ENCODE assay signal across 11 cellular contexts in genomic region chr17:7552621-7553051, GRCh38. TPM values are rescaled to one million over a fixed set of nuclear protein-coding genes. Genes with fewer than 3 reads are reported as not detected.
DNase-seq lines count a peak whose midpoint lies in the region; ATAC-seq, FAIRE-seq and TF ChIP-seq lines count a peak whose summit lies in the region.
"Had no signal": no experiment of that assay in that cellular context is flagged by ENCODE, and none has a peak within 500 bp of the region (broad histone marks: within the 10 kb centered on the region; RNA-seq: fewer than 3 reads in every experiment).

No MANE protein-coding gene starts in this region.

- intact Hi-C loops in GM12878 (cut with micrococcal nuclease; ENCODE audit: unreplicated experiment): no loop called here
- intact Hi-C loops in breast epithelium (cut with DNase I; ENCODE audit: low total_unique reads): no loop called here

- BruUV-seq in GM12878 (replicated peaks; lab: Mats Ljungman, UMichigan): no TSS peak

- H3K27ac ChIP-seq in GM12878 (ENCODE audit: control insufficient read depth, insufficient read depth) (no peak overlapping the region; the same call in 1 of the 2 replicates), breast epithelium (no peak overlapping the region)

- no peak for TF ChIP-seq RAD21 in GM12878 (IDR thresholded peaks at IDR 0.05; ENCODE audit: insufficient read depth, low read depth, low read length)

- DNase-seq in Ammon's horn (ENCODE audit: low spot score) (peak; percentile 62), GM12878 (ENCODE audit: low read depth, low spot score) (peak; percentile 95), activated gamma-delta T cell treated with Interleukin-2 at 50 U/mL for 16 hours (no peak), NCI-H2171 treated with DMSO at 0.1 percent for 48 hours (lab: John Stamatoyannopoulos, UW) (no peak), breast epithelium (ENCODE audit: low spot score in 2 of 2) (no peak), NCI-H1694 (lab: John Stamatoyannopoulos, UW) (no peak)
- peak; percentile 67 for DNase-seq in Jurkat, Clone E6-1 (ENCODE audit: low read depth, low spot score)
- DNase-seq: IMR-90, pancreas had no signal

- peak overlapping the region; percentile 7; the same call in 1 of the 2 replicates for H3K9ac ChIP-seq in GM12878 (ENCODE audit: control insufficient read depth, insufficient read depth, low read length)

- SMC1A ChIA-PET in GM12878 (lab: Charles Lee; ENCODE audit: uncharacterized antibody, unreplicated experiment): interaction anchor here (0.9 to 2.2 kb wide), 6 partner anchors 8 to 598 kb away, joined by 3 to 10 read pairs (median 4); partner anchors contain the start of gene SENP3

- H4K20me1 ChIP-seq in GM12878 (ENCODE audit: control insufficient read depth, insufficient read depth): no peaks in the 10 kb centered on the region

- CTCF ChIA-PET in GM12878 (lab: Yijun Ruan, JAX): interaction anchor here (0.6 to 2.5 kb wide), 11 partner anchors 8 to 201 kb away, joined by 3 to 20 read pairs (median 3); partner anchors contain the start of genes FXR2, SENP3 and TP53

- TF ChIP-seq POLR2A in GM12878 (IDR thresholded peaks at IDR 0.05; ENCODE audit: low read depth, low read length): no peak
- TF ChIP-seq POLR2A in breast epithelium (IDR thresholded peaks at IDR 0.05): no peak

- 0 out of 4 replicates have a peak, but pooled peaks of 1 of the 2 experiments have one; percentile 7 for TF ChIP-seq EP300 in GM12878 (IDR thresholded peaks at IDR 0.05; ENCODE audit: borderline replicate concordance in 1 of 2, control insufficient read depth in 1 of 2, low read depth in 2 of 2, low read length in 2 of 2)

- RAD21 ChIA-PET in GM12878 (lab: Charles Lee; ENCODE audit: unreplicated experiment): interaction anchor here (0.7 to 1.8 kb wide), 7 partner anchors 8 to 135 kb away, joined by 3 to 7 read pairs (median 5); partner anchors contain the start of gene TP53

- H3K4me3 ChIP-seq in Jurkat, Clone E6-1 (ENCODE audit: low read length): no peak overlapping the region
- H3K4me3 ChIP-seq in GM12878: 0 out of 2 replicates have a peak overlapping the region, but pooled peaks have one; percentile 31
- no peak overlapping the region for H3K4me3 ChIP-seq in breast epithelium
- H3K4me3 ChIP-seq: pancreas had no signal

- peak overlapping the region; percentile 45 for H3K4me2 ChIP-seq in GM12878 (ENCODE audit: control insufficient read depth, insufficient read depth)

- no peaks in the 10 kb centered on the region for H3K79me2 ChIP-seq in GM12878 (ENCODE audit: control insufficient read depth, insufficient read depth, low read length)

- H3K27me3 ChIP-seq in GM12878 (replicated peaks in 1 of 2; ENCODE audit: control insufficient read depth in 2 of 2, insufficient read depth in 2 of 2, low read length in 1 of 2) (no peaks in the 10 kb centered on the region; a peak in 1 of 4 replicates), breast epithelium (no peaks in the 10 kb centered on the region)
- H3K27me3 ChIP-seq: pancreas had no signal

- TF ChIP-seq CTCF in GM12878 (IDR thresholded peaks at IDR 0.05 in 2 of 3, conservative IDR thresholded peaks at IDR 0.05 in 1 of 3; ENCODE audit: control insufficient read depth in 2 of 3, extremely low read depth in 1 of 3, insufficient read depth in 1 of 3, low read depth in 3 of 3, low read length in 3 of 3) (no peak), breast epithelium (IDR thresholded peaks at IDR 0.05) (no peak)

- ATAC-seq in GM19023 (IDR thresholded peaks at IDR 0.05; ENCODE audit: unreplicated experiment): peak; percentile 62
- peak; percentile 91 for ATAC-seq in GM12878

- POLR2A ChIA-PET in GM12878 (lab: Charles Lee): interaction anchor here (0.5 to 1.5 kb wide), 12 partner anchors 7 to 374 kb away, joined by 3 to 6 read pairs (median 3); partner anchors contain the start of genes ACADVL, DLG4, SENP3 and TMEM256

- H3K36me3 ChIP-seq in GM12878 (ENCODE audit: control insufficient read depth in 2 of 2, insufficient read depth in 2 of 2, low read length in 1 of 2): no peaks in the 10 kb centered on the region
- H3K36me3 ChIP-seq in breast epithelium: no peaks in the 10 kb centered on the region
- H3K36me3 ChIP-seq: pancreas had no signal

- H3K9me3 ChIP-seq in GM12878 (replicated peaks; ENCODE audit: control insufficient read depth, insufficient read depth, low read length) (no peaks in the 10 kb centered on the region), breast epithelium (no peaks in the 10 kb centered on the region)
- H3K9me3 ChIP-seq: pancreas had no signal

- in situ Hi-C loops in GM12878 (cut with MboI): loop anchor here (25.0 kb wide), 1 partner anchor 515 kb away; the partner anchor contains the start of genes SLC16A11 and SLC16A13

- peaks cover 31% of the 10 kb centered on the region for H3K4me1 ChIP-seq in GM12878 (ENCODE audit: control insufficient read depth, insufficient read depth, low read length)
- peaks cover 8 to 12% of the 10 kb centered on the region in 2 donors for H3K4me1 ChIP-seq in breast epithelium

- no peak overlapping the region for H2AFZ ChIP-seq in GM12878 (ENCODE audit: control insufficient read depth, low read depth, low read length)

- peak; percentile 95 for FAIRE-seq in GM12878 (lab: Jason Lieb, UNC)
- FAIRE-seq: endothelial cell of umbilical vein, pancreas had no signal

- WGBS in GM12878 (ENCODE audit: insufficient coverage, insufficient replicate concordance, low lambda C conversion rate, missing lambda C conversion rate): 2% methylated on average over 6 of the region's 6 CpGs

RNA-seq across cellular contexts. Expression of gene TNFSF12, which starts 3.8 kb away (rescaled TPM):
- polyA plus RNA-seq in Jurkat, Clone E6-1 (2012; ENCODE audit: insufficient read depth, insufficient read length): 3.2 TPM
- total RNA-seq in GM12878 (2013; cell fraction: nucleolus; rRNA removed): 1.0 TPM in 2 replicates
- total RNA-seq in GM12878 (2014; rRNA removed) (4.3 and 5.8 TPM in 2 replicates), GM12878 (2014; rRNA removed; fragmentation: Illumina TruSeq; extraction: Trizol) (2.9 and 3.2 TPM in 2 replicates), GM12878 (2021) (6.7 and 7.0 TPM in 2 replicates), breast epithelium (10 to 100 TPM; 39.3 to 65.3 (median 41.1) TPM)
- 3.0 TPM for polyA plus RNA-seq in GM12878 (2011; ENCODE audit: low read depth)
- polyA plus RNA-seq in GM12878 (2011; rRNA removed) (1.3 and 2.5 TPM in 2 replicates), GM12878 (2014; fragmentation: Illumina TruSeq; extraction: Trizol) (1.1 and 2.6 TPM in 2 replicates), GM12878 (2014; fragmentation: Nextera tagmentation; extraction: Ambion mirVana) (under 1 TPM; 0.32 to 0.53 TPM), GM12878 (2014; rRNA removed) (5.0 and 5.1 TPM in 2 replicates), GM12878 (2016; fragmentation: Nextera tagmentation; extraction: Ambion mirVana) (1 to 10 TPM; 1.2 to 1.6 TPM)
- 3.5 and 4.0 TPM in 2 replicates for polyA plus RNA-seq in GM12878 (2011; cell fraction: cytosol; rRNA removed)
- 1.2 and 1.8 TPM in 2 replicates for polyA plus RNA-seq in GM12878 (2011; cell fraction: nucleus; rRNA removed)
- polyA plus RNA-seq in GM12878 (2012): 4.3 and 7.2 TPM in 2 replicates
- polyA minus RNA-seq in GM12878 (2011; rRNA and poly(A)+ RNA removed): 0.62 and 2.3 TPM in 2 replicates
- 0.94 TPM in 1 of 2 replicates, not detected in the other for polyA minus RNA-seq in GM12878 (2011; cell fraction: cytosol; rRNA and poly(A)+ RNA removed)
- not detected in 2 replicates for polyA minus RNA-seq in GM12878 (2011; cell fraction: nucleus; rRNA and poly(A)+ RNA removed)

RNA-seq across cellular contexts. Expression of gene TNFSF13, which starts 5.9 kb away (rescaled TPM):
- polyA plus RNA-seq in Jurkat, Clone E6-1 (2012; ENCODE audit: insufficient read depth, insufficient read length): 2.0 TPM
- total RNA-seq in GM12878 (2013; cell fraction: nucleolus; rRNA removed): 13.9 and 18.6 TPM in 2 replicates
- total RNA-seq in GM12878 (2014; rRNA removed): 7.6 and 9.3 TPM in 2 replicates
- total RNA-seq in GM12878 (2014; rRNA removed; fragmentation: Illumina TruSeq; extraction: Trizol): 6.0 and 6.1 TPM in 2 replicates
- 14.5 and 14.6 TPM in 2 replicates for total RNA-seq in GM12878 (2021)
- polyA plus RNA-seq in GM12878 (2011; ENCODE audit: low read depth): 7.1 TPM
- 10.0 and 11.3 TPM in 2 replicates for polyA plus RNA-seq in GM12878 (2011; rRNA removed)
- polyA plus RNA-seq in GM12878 (2011; cell fraction: cytosol; rRNA removed): 9.6 and 11.2 TPM in 2 replicates
- 39.8 and 46.6 TPM in 2 replicates for polyA plus RNA-seq in GM12878 (2011; cell fraction: nucleus; rRNA removed)
- polyA plus RNA-seq in GM12878 (2012): 7.7 and 8.9 TPM in 2 replicates
- 10.0 and 10.8 TPM in 2 replicates for polyA plus RNA-seq in GM12878 (2014; fragmentation: Illumina TruSeq; extraction: Trizol)
- under 1 TPM; 0.56 to 0.84 TPM for polyA plus RNA-seq in GM12878 (2014; fragmentation: Nextera tagmentation; extraction: Ambion mirVana)
- 10.7 and 12.1 TPM in 2 replicates for polyA plus RNA-seq in GM12878 (2014; rRNA removed)
- 10 to 100 TPM in 1 of 2 experiments, 1 to 10 TPM in 1; 9.4 to 10.2 TPM for polyA plus RNA-seq in GM12878 (2016; fragmentation: Nextera tagmentation; extraction: Ambion mirVana)
- 5.6 and 6.7 TPM in 2 replicates for polyA minus RNA-seq in GM12878 (2011; rRNA and poly(A)+ RNA removed)
- polyA minus RNA-seq in GM12878 (2011; cell fraction: cytosol; rRNA and poly(A)+ RNA removed): 2.2 and 4.0 TPM in 2 replicates
- 10.5 and 14.1 TPM in 2 replicates for polyA minus RNA-seq in GM12878 (2011; cell fraction: nucleus; rRNA and poly(A)+ RNA removed)
- total RNA-seq in breast epithelium: 10 to 100 TPM; 25.2 to 36.7 (median 33.6) TPM
- total RNA-seq: IMR-90 had no signal

RNA-seq across cellular contexts. Expression of gene SENP3, which starts 9.1 kb away (rescaled TPM):
- 127 TPM for polyA plus RNA-seq in Jurkat, Clone E6-1 (2012; ENCODE audit: insufficient read depth, insufficient read length)
- 41.1 and 48.2 TPM in 2 replicates for total RNA-seq in GM12878 (2013; cell fraction: nucleolus; rRNA removed)
- total RNA-seq in GM12878 (2014; rRNA removed) (88.4 and 88.8 TPM in 2 replicates), GM12878 (2014; rRNA removed; fragmentation: Illumina TruSeq; extraction: Trizol) (77.5 and 78.4 TPM in 2 replicates), GM12878 (2021) (67.0 and 72.8 TPM in 2 replicates), breast epithelium (10 to 100 TPM; 59.5 to 65.2 (median 62.3) TPM)
- polyA plus RNA-seq in GM12878 (2011; ENCODE audit: low read depth): 52.4 TPM
- polyA plus RNA-seq in GM12878 (2011; rRNA removed) (74.0 and 99.9 TPM in 2 replicates), GM12878 (2014; fragmentation: Illumina TruSeq; extraction: Trizol) (113 and 134 TPM in 2 replicates), GM12878 (2014; fragmentation: Nextera tagmentation; extraction: Ambion mirVana) (1 to 10 TPM; 1.8 TPM), GM12878 (2014; rRNA removed) (78.3 and 81.9 TPM in 2 replicates), GM12878 (2016; fragmentation: Nextera tagmentation; extraction: Ambion mirVana) (1 to 10 TPM; 5.1 to 6.5 TPM)
- 86.2 and 87.5 TPM in 2 replicates for polyA plus RNA-seq in GM12878 (2011; cell fraction: cytosol; rRNA removed)
- polyA plus RNA-seq in GM12878 (2011; cell fraction: nucleus; rRNA removed): 122 and 132 TPM in 2 replicates
- polyA plus RNA-seq in GM12878 (2012): 28.4 and 30.1 TPM in 2 replicates
- 65.7 and 76.4 TPM in 2 replicates for polyA minus RNA-seq in GM12878 (2011; rRNA and poly(A)+ RNA removed)
- polyA minus RNA-seq in GM12878 (2011; cell fraction: cytosol; rRNA and poly(A)+ RNA removed): 27.5 and 33.0 TPM in 2 replicates
- polyA minus RNA-seq in GM12878 (2011; cell fraction: nucleus; rRNA and poly(A)+ RNA removed): 16.3 and 29.1 TPM in 2 replicates

RNA-seq across cellular contexts. Expression of gene CD68, which starts 26.8 kb away (rescaled TPM):
- 1.5 TPM for polyA plus RNA-seq in Jurkat, Clone E6-1 (2012; ENCODE audit: insufficient read depth, insufficient read length)
- total RNA-seq in GM12878 (2013; cell fraction: nucleolus; rRNA removed): 2.3 and 4.1 TPM in 2 replicates
- total RNA-seq in GM12878 (2014; rRNA removed): 2.6 and 3.4 TPM in 2 replicates
- 3.7 TPM in 2 replicates for total RNA-seq in GM12878 (2014; rRNA removed; fragmentation: Illumina TruSeq; extraction: Trizol)
- 2.6 and 3.2 TPM in 2 replicates for total RNA-seq in GM12878 (2021)
- polyA plus RNA-seq in GM12878 (2011; ENCODE audit: low read depth): 4.0 TPM
- 2.7 and 6.9 TPM in 2 replicates for polyA plus RNA-seq in GM12878 (2011; rRNA removed)
- polyA plus RNA-seq in GM12878 (2011; cell fraction: cytosol; rRNA removed): 6.2 and 6.4 TPM in 2 replicates
- polyA plus RNA-seq in GM12878 (2011; cell fraction: nucleus; rRNA removed): 3.3 and 6.3 TPM in 2 replicates
- 7.1 and 7.6 TPM in 2 replicates for polyA plus RNA-seq in GM12878 (2012)
- polyA plus RNA-seq in GM12878 (2014; fragmentation: Illumina TruSeq; extraction: Trizol): 3.0 and 6.1 TPM in 2 replicates
- polyA plus RNA-seq in GM12878 (2014; fragmentation: Nextera tagmentation; extraction: Ambion mirVana): 1 to 10 TPM; 3.7 to 5.0 TPM
- polyA plus RNA-seq in GM12878 (2014; rRNA removed): 4.2 and 4.3 TPM in 2 replicates
- 1 to 10 TPM; 3.2 to 3.9 TPM for polyA plus RNA-seq in GM12878 (2016; fragmentation: Nextera tagmentation; extraction: Ambion mirVana)
- 1.8 and 3.2 TPM in 2 replicates for polyA minus RNA-seq in GM12878 (2011; rRNA and poly(A)+ RNA removed)
- 2.0 and 4.3 TPM in 2 replicates for polyA minus RNA-seq in GM12878 (2011; cell fraction: cytosol; rRNA and poly(A)+ RNA removed)
- polyA minus RNA-seq in GM12878 (2011; cell fraction: nucleus; rRNA and poly(A)+ RNA removed): 2.5 and 11.0 TPM in 2 replicates
- total RNA-seq in breast epithelium: 100 to 1,000 TPM in 1 of 3 donors, 10 to 100 TPM in 2; 49.8 to 220 (median 70.5) TPM

RNA-seq across cellular contexts. Expression of gene MPDU1, which starts 31.0 kb away (rescaled TPM):
- 157 TPM for polyA plus RNA-seq in Jurkat, Clone E6-1 (2012; ENCODE audit: insufficient read depth, insufficient read length)
- 51.1 and 59.2 TPM in 2 replicates for total RNA-seq in GM12878 (2013; cell fraction: nucleolus; rRNA removed)
- 91.5 and 95.2 TPM in 2 replicates for total RNA-seq in GM12878 (2014; rRNA removed)
- 68.8 and 69.2 TPM in 2 replicates for total RNA-seq in GM12878 (2014; rRNA removed; fragmentation: Illumina TruSeq; extraction: Trizol)
- total RNA-seq in GM12878 (2021): 44.3 and 52.7 TPM in 2 replicates
- 36.3 TPM for polyA plus RNA-seq in GM12878 (2011; ENCODE audit: low read depth)
- polyA plus RNA-seq in GM12878 (2011; rRNA removed): 67.0 and 98.8 TPM in 2 replicates
- 169 and 174 TPM in 2 replicates for polyA plus RNA-seq in GM12878 (2011; cell fraction: cytosol; rRNA removed)
- 82.8 and 91.1 TPM in 2 replicates for polyA plus RNA-seq in GM12878 (2011; cell fraction: nucleus; rRNA removed)
- polyA plus RNA-seq in GM12878 (2012): 37.5 and 41.5 TPM in 2 replicates
- polyA plus RNA-seq in GM12878 (2014; fragmentation: Illumina TruSeq; extraction: Trizol): 130 and 138 TPM in 2 replicates
- polyA plus RNA-seq in GM12878 (2014; fragmentation: Nextera tagmentation; extraction: Ambion mirVana): 10 to 100 TPM in 1 of 2 experiments, 1 to 10 TPM in 1; 3.6 to 11.6 TPM
- 64.4 and 78.9 TPM in 2 replicates for polyA plus RNA-seq in GM12878 (2014; rRNA removed)
- 10 to 100 TPM; 78.9 to 80.1 TPM for polyA plus RNA-seq in GM12878 (2016; fragmentation: Nextera tagmentation; extraction: Ambion mirVana)
- 83.3 and 99.3 TPM in 2 replicates for polyA minus RNA-seq in GM12878 (2011; rRNA and poly(A)+ RNA removed)
- 14.3 and 16.9 TPM in 2 replicates for polyA minus RNA-seq in GM12878 (2011; cell fraction: cytosol; rRNA and poly(A)+ RNA removed)
- polyA minus RNA-seq in GM12878 (2011; cell fraction: nucleus; rRNA and poly(A)+ RNA removed): 11.2 and 24.4 TPM in 2 replicates
- 100 to 1,000 TPM in 1 of 3 donors, 10 to 100 TPM in 2; 66.6 to 140 (median 74.4) TPM for total RNA-seq in breast epithelium

Comparison
In these comparisons a context has a peak if more than half of its experiments do, and no peak if none do; other contexts are left out.
1. DNase-seq: peak in Ammon's horn (single experiment), Jurkat, Clone E6-1 (single experiment) and GM12878 (single experiment); none in activated gamma-delta T cell treated with Interleukin-2 at 50 U/mL for 16 hours (single experiment), NCI-H2171 treated with DMSO at 0.1 percent for 48 hours (single experiment), breast epithelium (0 of 2) and NCI-H1694 (single experiment).
2. RNA of gene TNFSF12, which starts 3.8 kb away (total RNA-seq): 39.3 to 65.3 TPM in breast epithelium; 1.0 to 7.0 TPM in GM12878; every median in the first group is over 4 times any median in the second.